In genomic region chr18:23930002-23930401, GRCh38 we compare ENCODE assay signal across 20 cellular contexts.
"Had no signal": no experiment of that assay in that cellular context is flagged by ENCODE, and none has a peak within 500 bp of the region (broad histone marks: within the 10 kb centered on the region; RNA-seq: fewer than 3 reads in every experiment).

No MANE protein-coding gene starts in this region.

- FAIRE-seq: endometrium, islet of Langerhans had no signal

- H3K4me1 Mint-ChIP-seq: nephron progenitor cell had no signal

- H3K4me1 ChIP-seq: colonic mucosa, lower lobe of right lung, upper lobe of right lung had no signal

- H3K27ac ChIP-seq: brain microvascular endothelial cell, colonic mucosa, lower lobe of right lung, upper lobe of right lung, VCaP had no signal

- H3K27me3 ChIP-seq: brain microvascular endothelial cell, colonic mucosa, upper lobe of right lung had no signal

- H3K9me3 ChIP-seq: colonic mucosa, lower lobe of right lung, upper lobe of right lung had no signal

- H3K27ac Mint-ChIP-seq: nephron progenitor cell had no signal

- H3K4me3 Mint-ChIP-seq: nephron progenitor cell had no signal

- H3K4me3 ChIP-seq: colonic mucosa, lower lobe of right lung, upper lobe of right lung had no signal

- H3K9me3 Mint-ChIP-seq: activated T-cell treated with anti-CD3 and anti-CD28 coated beads, Interleukin-2, amount 50 U/mL, for 72 hours; nephron progenitor cell had no signal

- H3K36me3 ChIP-seq: brain microvascular endothelial cell, colonic mucosa had no signal

- ATAC-seq: left colon, lower lobe of right lung, upper lobe of right lung had no signal

- DNase-seq: activated CD4-positive, CD25-positive, alpha-beta regulatory T cell treated with anti-CD3 and anti-CD28 coated beads, Interleukin-2, amount 50 U/mL, for 72 hours; activated gamma-delta T cell; anterior cingulate cortex; brain microvascular endothelial cell; central memory CD4-positive, alpha-beta T cell; colonic mucosa; erythroblast; foreskin melanocyte; glutamatergic neuron; hippocampal formation; left colon; lower lobe of right lung; nephron progenitor cell; occipital lobe; posterior cingulate gyrus; upper lobe of right lung had no signal
